ENCODE assay signal across 22 cellular contexts in genomic region chr1:244768804-244769203, GRCh38.
"Had no signal": no experiment of that assay in that cellular context is flagged by ENCODE, and none has a peak within 500 bp of the region (broad histone marks: within the 10 kb centered on the region; RNA-seq: fewer than 3 reads in every experiment).

No MANE protein-coding gene starts in this region.

- H3K9me3 ChIP-seq: ovary, right lobe of liver, stomach, thyroid gland had no signal

- H3K36me3 Mint-ChIP-seq: naive thymus-derived CD8-positive, alpha-beta T cell; stimulated activated effector memory CD8-positive, alpha-beta T cell treated with anti-CD3 and anti-CD28 coated beads, Interleukin-12 subunit alpha, Interleukin-12 subunit beta, amount 100 ng/mL, for 72 hours had no signal

- H3K27ac Mint-ChIP-seq: effector memory CD8-positive, alpha-beta T cell; naive thymus-derived CD8-positive, alpha-beta T cell; nephron progenitor cell; stimulated activated effector memory CD8-positive, alpha-beta T cell treated with anti-CD3 and anti-CD28 coated beads, Interleukin-12 subunit alpha, Interleukin-12 subunit beta, amount 100 ng/mL, for 72 hours had no signal

- H3K36me3 ChIP-seq: ovary, right lobe of liver, stomach, thyroid gland had no signal

- H3K4me1 ChIP-seq: right lobe of liver, stomach, thyroid gland had no signal

- H3K9me3 Mint-ChIP-seq: effector memory CD8-positive, alpha-beta T cell; stimulated activated effector memory CD8-positive, alpha-beta T cell treated with anti-CD3 and anti-CD28 coated beads, Interleukin-12 subunit alpha, Interleukin-12 subunit beta, amount 100 ng/mL, for 72 hours had no signal

- H3K4me3 Mint-ChIP-seq: effector memory CD8-positive, alpha-beta T cell; naive thymus-derived CD8-positive, alpha-beta T cell; nephron progenitor cell; stimulated activated effector memory CD8-positive, alpha-beta T cell treated with anti-CD3 and anti-CD28 coated beads, Interleukin-12 subunit alpha, Interleukin-12 subunit beta, amount 100 ng/mL, for 72 hours had no signal

- H3K27me3 ChIP-seq: ovary, right lobe of liver, thyroid gland had no signal

- H3K4me1 Mint-ChIP-seq: naive thymus-derived CD8-positive, alpha-beta T cell; nephron progenitor cell; stimulated activated effector memory CD8-positive, alpha-beta T cell treated with anti-CD3 and anti-CD28 coated beads, Interleukin-12 subunit alpha, Interleukin-12 subunit beta, amount 100 ng/mL, for 72 hours had no signal

- ATAC-seq: effector memory CD8-positive, alpha-beta T cell; left lobe of liver; naive thymus-derived CD8-positive, alpha-beta T cell; right lobe of liver had no signal

- DNase-seq: cerebellar nuclear complex; cortex of kidney; effector memory CD8-positive, alpha-beta T cell; kidney; mesenchymal stem cell; naive thymus-derived CD8-positive, alpha-beta T cell; nephron progenitor cell; occipital lobe; ovary; posterior cingulate gyrus; right lobe of liver; stimulated activated CD4-positive, alpha-beta T cell treated with anti-CD3 and anti-CD28 coated beads, Interleukin-12 subunit alpha, Interleukin-12 subunit beta, amount 100 ng/mL, for 4 hours; stimulated activated CD4-positive, alpha-beta T cell treated with anti-CD3 and anti-CD28 coated beads, Interleukin-1b, Interleukin-23, amount 100 ng/mL, for 48 hours; stimulated activated CD4-positive, alpha-beta T cell treated with anti-CD3 and anti-CD28 coated beads, Interleukin-4, amount 100 ng/mL, for 24 hours; stimulated activated naive CD4-positive, alpha-beta T cell treated with Interleukin-2 at 50 U/mL for 16 hours; stomach; thyroid gland; trophoblast cell had no signal

- H3K27ac ChIP-seq: ovary, right lobe of liver, stomach, thyroid gland had no signal

- H3K4me3 ChIP-seq: lung, ovary, right lobe of liver, smooth muscle cell, stomach, thyroid gland had no signal
